In the genomic region with DNA sequence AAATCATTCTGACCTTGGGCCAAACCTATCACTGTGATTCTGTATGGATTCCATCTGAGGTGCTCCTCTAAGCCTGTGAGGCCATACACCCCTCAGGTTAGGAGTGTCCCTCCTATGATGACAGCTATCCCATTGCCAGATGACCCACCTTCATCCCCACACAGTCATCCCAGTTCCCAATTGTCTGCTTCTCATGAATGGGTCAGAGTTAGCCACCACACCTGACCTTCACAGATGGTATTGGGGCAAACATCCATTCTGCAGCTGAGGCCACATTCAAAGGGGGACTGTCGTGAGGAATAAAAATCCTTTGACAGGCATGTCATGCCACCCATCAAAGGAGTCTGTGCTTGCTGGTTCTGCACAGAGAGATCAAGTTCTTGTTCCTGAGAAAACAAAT, we compare ENCODE assay signal across 31 cellular contexts.
"Had no signal": no experiment of that assay in that cellular context is flagged by ENCODE, and none has a peak within 500 bp of the region (broad histone marks: within the 10 kb centered on the region; RNA-seq: fewer than 3 reads in every experiment).

No MANE protein-coding gene starts in this region.

- H3K27ac Mint-ChIP-seq: activated B cell treated with CpG ODN at 0.5 μM for 24 hours; activated CD8-positive, alpha-beta T cell treated with anti-CD3 and anti-CD28 coated beads for 36 hours; activated naive CD4-positive, alpha-beta T cell treated with anti-CD3 and anti-CD28 coated beads for 36 hours; activated T-cell treated with anti-CD3 and anti-CD28 coated beads, Interleukin-2, amount 50 U/mL, for 72 hours had no signal

- H3K4me3 Mint-ChIP-seq: activated B cell treated with CpG ODN at 0.5 μM for 24 hours; activated CD8-positive, alpha-beta T cell treated with anti-CD3 and anti-CD28 coated beads for 36 hours; activated naive CD4-positive, alpha-beta T cell treated with anti-CD3 and anti-CD28 coated beads for 36 hours; activated T-cell treated with anti-CD3 and anti-CD28 coated beads, Interleukin-2, amount 50 U/mL, for 72 hours; brain had no signal

- H3K27me3 Mint-ChIP-seq: activated B cell treated with CpG ODN at 0.5 μM for 24 hours; activated CD8-positive, alpha-beta T cell treated with anti-CD3 and anti-CD28 coated beads for 36 hours had no signal

- H3K36me3 ChIP-seq: adrenal gland, MG63 had no signal

- H3K27me3 ChIP-seq: adrenal gland, MG63 had no signal

- H3K9me3 ChIP-seq: adrenal gland, MG63 had no signal

- H3K4me3 ChIP-seq: adrenal gland, MG63 had no signal

- DNase-seq: activated B cell treated with CpG ODN at 0.5 μM for 24 hours; activated CD4-positive, alpha-beta T cell treated with anti-CD3 and anti-CD28 coated beads for 48 hours; activated CD4-positive, alpha-beta T cell treated with anti-CD3 and anti-CD28 coated beads, Interleukin-2, amount 50 U/mL, for 4 hours; activated CD4-positive, CD25-positive, alpha-beta regulatory T cell treated with anti-CD3 and anti-CD28 coated beads, Interleukin-2, amount 50 U/mL, for 72 hours; activated CD8-positive, alpha-beta T cell treated with anti-CD3 and anti-CD28 coated beads for 36 hours; activated gamma-delta T cell treated with Interleukin-2 at 50 U/mL for 16 hours; activated naive CD4-positive, alpha-beta T cell treated with anti-CD3 and anti-CD28 coated beads for 36 hours; activated T-cell treated with anti-CD3 and anti-CD28 coated beads, Interleukin-2, amount 50 U/mL, for 1 hour; activated T-cell treated with anti-CD3 and anti-CD28 coated beads, Interleukin-2, amount 50 U/mL, for 72 hours; adrenal gland; anterior cingulate cortex; caudate nucleus; Kasumi-1; KBM-7; MG63; MV-4-11; NCI-H1092; NCI-H146; NCI-H187; NCI-H2029 treated with DMSO at 0.1 percent for 48 hours; NCI-H2107; NCI-H2171; NCI-H510A; NCI-H69; NCI-H82; OCI-M1; Right ventricle myocardium superior; SW 1271; T-helper 9 cell had no signal

- H3K27ac ChIP-seq: adrenal gland, VCaP had no signal
